10 cellular contexts compared by ENCODE assay signal in genomic region chr9:76817489-76817888, GRCh38. TPM values are rescaled to one million over a fixed set of nuclear protein-coding genes. Genes with fewer than 3 reads are reported as not detected.
DNase-seq lines count a peak whose midpoint lies in the region; ATAC-seq and TF ChIP-seq lines count a peak whose summit lies in the region.
"Had no signal": no experiment of that assay in that cellular context is flagged by ENCODE, and none has a peak within 500 bp of the region (broad histone marks: within the 10 kb centered on the region; RNA-seq: fewer than 3 reads in every experiment).

No MANE protein-coding gene starts in this region.

- peaks cover 41% of the 10 kb centered on the region for H3K36me3 ChIP-seq in adipocyte (ENCODE audit: control insufficient read depth, insufficient read depth, low read length, severe bottlenecking)
- peaks cover 0 to 11% of the 10 kb centered on the region in 2 donors for H3K36me3 ChIP-seq in gastroesophageal sphincter
- H3K36me3 ChIP-seq in stomach, result no peaks in the 10 kb centered on the region

- ATAC-seq in gastroesophageal sphincter (peak; percentile 14), T-helper 17 cell (no peak), GM19467 (IDR thresholded peaks at IDR 0.05; ENCODE audit: unreplicated experiment) (no peak)

- H3K9ac ChIP-seq in adipocyte (ENCODE audit: low read length), result peak overlapping the region; percentile 84

- peak overlapping the region; percentile 57 for H3K4me3 ChIP-seq in adipocyte (ENCODE audit: low read length)
- no peak overlapping the region for H3K4me3 ChIP-seq in gastroesophageal sphincter
- no peak overlapping the region for H3K4me3 ChIP-seq in stomach

- TF ChIP-seq POLR2A in gastroesophageal sphincter (IDR thresholded peaks at IDR 0.05) (no peak), stomach (IDR thresholded peaks at IDR 0.05) (no peak)

- TF ChIP-seq CTCF in gastroesophageal sphincter (IDR thresholded peaks at IDR 0.05) (no peak), stomach (IDR thresholded peaks at IDR 0.05) (no peak)

- H3K4me1 ChIP-seq in adipocyte (ENCODE audit: control insufficient read depth, insufficient read depth, low read length), result peaks cover 22% of the 10 kb centered on the region
- H3K4me1 ChIP-seq in gastroesophageal sphincter, result peaks cover 0 to 70% (median 16%) of the 10 kb centered on the region in 3 donors
- H3K4me1 ChIP-seq in stomach, result peaks cover 0 to 20% (median 12%) of the 10 kb centered on the region in 4 donors

- H3K36me3 Mint-ChIP-seq in T-helper 17 cell (ENCODE audit: low read depth), result no peaks in the 10 kb centered on the region

- H3K9me3 ChIP-seq in adipocyte (ENCODE audit: control insufficient read depth, low read length), result no peaks in the 10 kb centered on the region
- no peaks in the 10 kb centered on the region for H3K9me3 ChIP-seq in gastroesophageal sphincter
- no peaks in the 10 kb centered on the region for H3K9me3 ChIP-seq in stomach
- H3K9me3 ChIP-seq in T-helper 17 cell (ENCODE audit: control insufficient read depth, low read length, poor library complexity, severe bottlenecking), result no peaks in the 10 kb centered on the region

- H3K4me1 Mint-ChIP-seq in T-helper 17 cell, result no peaks in the 10 kb centered on the region
- H3K4me1 Mint-ChIP-seq: central memory CD8-positive, alpha-beta T cell had no signal

- H3K27ac ChIP-seq in gastroesophageal sphincter (peak overlapping the region; percentile 81 to 93 (median 82)), stomach (peak overlapping the region in 4 of 5 donors; percentile 67 to 88 (median 74))

- intact Hi-C loops in stomach (cut with DNase I; ENCODE audit: low total_unique reads), result loop anchor here (10.0 kb wide), 1 partner anchor 337 kb away; no protein-coding TSS in a partner anchor

- peaks cover 48% of the 10 kb centered on the region for H3K27me3 Mint-ChIP-seq in T-helper 17 cell

- DNase-seq in GM04503 (ENCODE audit: low read depth) (peak; percentile 55), adipocyte (ENCODE audit: low read depth) (peak; percentile 59), stomach (no peak), T-helper 17 cell (no peak), NCI-H524 (lab: John Stamatoyannopoulos, UW) (no peak), NCI-H1930 (lab: John Stamatoyannopoulos, UW) (no peak)

- no peak overlapping the region for H3K4me3 Mint-ChIP-seq in T-helper 17 cell
- H3K4me3 Mint-ChIP-seq: central memory CD8-positive, alpha-beta T cell had no signal

- WGBS in gastroesophageal sphincter (ENCODE audit: low coverage in 1 of 2), 2 donors, result 71 to 73% methylated on average over 1 of the region's 1 CpG
- WGBS in stomach, 5 donors, result 79 to 90% (median 88%) methylated on average over 1 of the region's 1 CpG

- H3K27me3 ChIP-seq in adipocyte (replicated peaks; ENCODE audit: control insufficient read depth, insufficient read depth, low read length), result no peaks in the 10 kb centered on the region
- H3K27me3 ChIP-seq in gastroesophageal sphincter, result no peaks in the 10 kb centered on the region
- H3K27me3 ChIP-seq in stomach, result no peaks in the 10 kb centered on the region

- H3K27ac Mint-ChIP-seq in T-helper 17 cell, result no peak overlapping the region

- TF ChIP-seq EP300 in gastroesophageal sphincter (IDR thresholded peaks at IDR 0.05), result no peak
- no peak for TF ChIP-seq EP300 in stomach (IDR thresholded peaks at IDR 0.05)

RNA-seq across cellular contexts. Expression of gene PCA3, which starts 53.3 kb away (rescaled TPM):
- total RNA-seq in gastroesophageal sphincter, result under 1 TPM in 3 of 4 donors, not detected in 1; 0.16 to 0.40 (median 0.27) TPM
- under 1 TPM in 2 of 5 donors, not detected in 3; 0.45 to 0.73 TPM for total RNA-seq in stomach
- polyA plus RNA-seq in stomach, result not detected
- total RNA-seq in T-helper 17 cell, result not detected
- total RNA-seq: T-helper 1 cell treated with Interleukin-12 subunit alpha and Interleukin-12 subunit beta and Interleukin-4 antibody, amounts not matched to agents 30 ng/mL and 1 ng/mL, for 36 hours had no signal

Comparison
In these comparisons a context has a peak if more than half of its experiments do, and no peak if none do; other contexts are left out.
1. DNase-seq: peak in GM04503 (single experiment) and adipocyte (single experiment); none in stomach (single experiment), T-helper 17 cell (0 of 3), NCI-H524 (0 of 2) and NCI-H1930 (0 of 2).